In the genomic region with DNA sequence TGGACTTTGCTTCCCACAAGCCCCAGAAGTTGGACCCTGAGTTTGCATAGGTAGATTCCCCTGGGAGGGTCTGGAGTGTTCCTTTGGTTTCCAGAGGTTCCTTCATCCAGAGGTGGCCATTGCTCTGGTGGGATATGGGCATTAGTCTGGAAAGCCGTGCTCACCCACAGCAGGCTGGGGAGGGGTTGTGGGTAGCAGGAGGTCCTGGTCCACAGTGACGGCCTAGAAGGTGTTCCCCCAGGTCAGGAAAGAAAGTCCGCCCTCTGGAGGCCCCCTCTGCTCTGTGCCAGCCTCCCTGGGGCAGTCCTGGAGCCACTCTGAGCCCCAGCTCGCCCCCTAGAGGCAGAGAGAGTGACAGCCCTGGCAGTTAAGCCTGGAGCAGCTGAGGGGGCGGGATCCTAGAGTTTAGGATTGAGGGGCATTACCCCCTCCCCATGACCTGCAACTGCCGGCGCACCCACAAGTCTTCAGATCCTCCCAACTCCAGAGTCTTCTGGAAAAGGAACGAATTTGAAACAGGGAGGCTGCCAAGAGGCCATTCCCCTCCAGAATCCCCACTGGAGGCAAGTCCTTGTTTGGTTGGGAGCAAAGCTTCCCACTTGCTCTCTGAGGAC, we compare ENCODE assay signal across 1 cellular context.
TF ChIP-seq lines count a peak whose summit lies in the region.

No MANE protein-coding gene starts in this region.

TF ChIP-seq in K562, 482 proteins besides CTCF, POLR2A, EP300 and RAD21 (continued from another document and continues in another):
- TF ChIP-seq STAG1 (CRISPR knock-in tag; IDR thresholded peaks at IDR 0.05; ENCODE audit: borderline replicate concordance) = peak; percentile 69; the same call in 1 of the 2 replicates
- TF ChIP-seq, protein P1, sequence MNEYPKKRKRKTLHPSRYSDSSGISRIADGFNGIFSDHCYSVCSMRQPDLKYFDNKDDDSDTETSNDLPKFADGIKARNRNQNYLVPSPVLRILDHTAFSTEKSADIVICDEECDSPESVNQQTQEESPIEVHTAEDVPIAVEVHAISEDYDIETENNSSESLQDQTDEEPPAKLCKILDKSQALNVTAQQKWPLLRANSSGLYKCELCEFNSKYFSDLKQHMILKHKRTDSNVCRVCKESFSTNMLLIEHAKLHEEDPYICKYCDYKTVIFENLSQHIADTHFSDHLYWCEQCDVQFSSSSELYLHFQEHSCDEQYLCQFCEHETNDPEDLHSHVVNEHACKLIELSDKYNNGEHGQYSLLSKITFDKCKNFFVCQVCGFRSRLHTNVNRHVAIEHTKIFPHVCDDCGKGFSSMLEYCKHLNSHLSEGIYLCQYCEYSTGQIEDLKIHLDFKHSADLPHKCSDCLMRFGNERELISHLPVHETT (CRISPR knock-in tag; conservative IDR thresholded peaks at IDR 0.05 in 1 of 2, IDR thresholded peaks at IDR 0.05 in 1 of 2) = no peak
- TF ChIP-seq MEIS2 (IDR thresholded peaks at IDR 0.05; ENCODE audit: partially characterized antibody) = peak; percentile 49
- no peak for TF ChIP-seq EP400 (IDR thresholded peaks at IDR 0.05)
- no peak for TF ChIP-seq ELF2 (CRISPR knock-in tag; IDR thresholded peaks at IDR 0.05)
- no peak for TF ChIP-seq KAT8 (IDR thresholded peaks at IDR 0.05; ENCODE audit: low read depth)
- TF ChIP-seq ILK (tag; IDR thresholded peaks at IDR 0.05; ENCODE audit: borderline replicate concordance, low read depth) = no peak
- no peak for TF ChIP-seq ZNF408 (CRISPR knock-in tag; IDR thresholded peaks at IDR 0.05; ENCODE audit: low read depth)
- no peak for TF ChIP-seq ZNF311 (CRISPR knock-in tag; IDR thresholded peaks at IDR 0.05)
- TF ChIP-seq SMAD3 (CRISPR knock-in tag; conservative IDR thresholded peaks at IDR 0.05) = no peak
- TF ChIP-seq CTCFL (IDR thresholded peaks at IDR 0.05; ENCODE audit: borderline replicate concordance, insufficient read depth, low read depth, low read length, poor library complexity, severe bottlenecking) = peak; percentile 92
- TF ChIP-seq NEUROD1 (IDR thresholded peaks at IDR 0.05; ENCODE audit: borderline replicate concordance, low read depth, low read length, partially characterized antibody) = no peak
- no peak for TF ChIP-seq PHTF2 (CRISPR knock-in tag; IDR thresholded peaks at IDR 0.05)
- TF ChIP-seq ZNF707 (CRISPR knock-in tag; conservative IDR thresholded peaks at IDR 0.05) = no peak
- TF ChIP-seq ZBTB7A (IDR thresholded peaks at IDR 0.05; ENCODE audit: borderline replicate concordance, control insufficient read depth, low read depth, low read length) = peak; percentile 68; the same call in 1 of the 2 replicates
- TF ChIP-seq EGR1 (conservative IDR thresholded peaks at IDR 0.05) = peak; percentile 74
- no peak for TF ChIP-seq CEBPG (CRISPR knock-in tag; IDR thresholded peaks at IDR 0.05)
- TF ChIP-seq CEBPG (tag; conservative IDR thresholded peaks at IDR 0.05 in 1 of 2, IDR thresholded peaks at IDR 0.05 in 1 of 2) = no peak
- no peak for TF ChIP-seq TSC22D4 (tag; IDR thresholded peaks at IDR 0.05)
- no peak for TF ChIP-seq HNRNPLL (IDR thresholded peaks at IDR 0.05; ENCODE audit: low read depth, low read length, poor library complexity, severe bottlenecking)
- TF ChIP-seq GTF2E2 (tag; IDR thresholded peaks at IDR 0.05) = no peak
- no peak for TF ChIP-seq ZNF124 (CRISPR knock-in tag; IDR thresholded peaks at IDR 0.05)
- no peak for TF ChIP-seq KDM4B (IDR thresholded peaks at IDR 0.05; ENCODE audit: borderline replicate concordance in 2 of 2, low read depth in 1 of 2)
- no peak for TF ChIP-seq ZNF778 (CRISPR knock-in tag; IDR thresholded peaks at IDR 0.05)
- TF ChIP-seq, protein P2, sequence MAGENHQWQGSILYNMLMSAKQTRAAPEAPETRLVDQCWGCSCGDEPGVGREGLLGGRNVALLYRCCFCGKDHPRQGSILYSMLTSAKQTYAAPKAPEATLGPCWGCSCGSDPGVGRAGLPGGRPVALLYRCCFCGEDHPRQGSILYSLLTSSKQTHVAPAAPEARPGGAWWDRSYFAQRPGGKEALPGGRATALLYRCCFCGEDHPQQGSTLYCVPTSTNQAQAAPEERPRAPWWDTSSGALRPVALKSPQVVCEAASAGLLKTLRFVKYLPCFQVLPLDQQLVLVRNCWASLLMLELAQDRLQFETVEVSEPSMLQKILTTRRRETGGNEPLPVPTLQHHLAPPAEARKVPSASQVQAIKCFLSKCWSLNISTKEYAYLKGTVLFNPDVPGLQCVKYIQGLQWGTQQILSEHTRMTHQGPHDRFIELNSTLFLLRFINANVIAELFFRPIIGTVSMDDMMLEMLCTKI (IDR thresholded peaks at IDR 0.05; ENCODE audit: partially characterized antibody) = no peak
- no peak for TF ChIP-seq ZNF165 (CRISPR knock-in tag; IDR thresholded peaks at IDR 0.05; ENCODE audit: borderline replicate concordance)
- no peak for TF ChIP-seq TAF15 (IDR thresholded peaks at IDR 0.05; ENCODE audit: low read depth, low read length)
- no peak for TF ChIP-seq U2AF2 (optimal IDR thresholded peaks at IDR 0.05; ENCODE audit: low read depth, low read length)
- TF ChIP-seq CC2D1A (IDR thresholded peaks at IDR 0.05) = peak; percentile 40; the same call in 1 of the 2 replicates
- no peak for TF ChIP-seq SIN3B (IDR thresholded peaks at IDR 0.05; ENCODE audit: low read depth)
- TF ChIP-seq GABPA (tag; conservative IDR thresholded peaks at IDR 0.05; ENCODE audit: low read depth) = no peak
- TF ChIP-seq ZNF24 (IDR thresholded peaks at IDR 0.05) = no peak
- no peak for TF ChIP-seq NR3C1 (CRISPR knock-in tag; IDR thresholded peaks at IDR 0.05)
- TF ChIP-seq NFE2L1 (tag; IDR thresholded peaks at IDR 0.05; ENCODE audit: borderline replicate concordance, low read depth) = no peak
- peak; percentile 31; the same call in 1 of the 2 replicates for TF ChIP-seq SP1 (CRISPR knock-in tag; IDR thresholded peaks at IDR 0.05)
- TF ChIP-seq MEF2A (IDR thresholded peaks at IDR 0.05; ENCODE audit: control insufficient read depth, low read depth, low read length) = no peak
- no peak for TF ChIP-seq CHCHD3 (CRISPR knock-in tag; IDR thresholded peaks at IDR 0.05)
- no peak for TF ChIP-seq BCLAF1 (IDR thresholded peaks at IDR 0.05; ENCODE audit: borderline replicate concordance in 1 of 2, control insufficient read depth in 1 of 2, low read depth in 2 of 2, low read length in 1 of 2)
- TF ChIP-seq ZNF263 (CRISPR knock-in tag; IDR thresholded peaks at IDR 0.05; ENCODE audit: borderline replicate concordance) = no peak
- TF ChIP-seq SMARCA5 (IDR thresholded peaks at IDR 0.05) = no peak
- TF ChIP-seq BRD4 (IDR thresholded peaks at IDR 0.05) = no peak
- TF ChIP-seq RBM34 (IDR thresholded peaks at IDR 0.05; ENCODE audit: borderline replicate concordance, insufficient read depth, low read length) = no peak
- no peak for TF ChIP-seq ZNF274 (IDR thresholded peaks at IDR 0.05; ENCODE audit: borderline replicate concordance, low read depth, low read length)
- TF ChIP-seq GATA2 (CRISPR knock-in tag; IDR thresholded peaks at IDR 0.05) = no peak
- TF ChIP-seq MYC (IDR thresholded peaks at IDR 0.05; ENCODE audit: low read depth, low read length) = 0 out of 2 replicates have a peak, but pooled peaks have one; percentile 32
- no peak for TF ChIP-seq MYC (CRISPR knock-in tag; IDR thresholded peaks at IDR 0.05; ENCODE audit: borderline replicate concordance, low read depth)
- no peak for TF ChIP-seq PCBP2 (IDR thresholded peaks at IDR 0.05; ENCODE audit: low read depth, low read length, poor library complexity, severe bottlenecking)
- 0 out of 2 replicates have a peak, but pooled peaks have one; percentile 28 for TF ChIP-seq NBN (IDR thresholded peaks at IDR 0.05; ENCODE audit: low read depth)
- TF ChIP-seq, protein P3, sequence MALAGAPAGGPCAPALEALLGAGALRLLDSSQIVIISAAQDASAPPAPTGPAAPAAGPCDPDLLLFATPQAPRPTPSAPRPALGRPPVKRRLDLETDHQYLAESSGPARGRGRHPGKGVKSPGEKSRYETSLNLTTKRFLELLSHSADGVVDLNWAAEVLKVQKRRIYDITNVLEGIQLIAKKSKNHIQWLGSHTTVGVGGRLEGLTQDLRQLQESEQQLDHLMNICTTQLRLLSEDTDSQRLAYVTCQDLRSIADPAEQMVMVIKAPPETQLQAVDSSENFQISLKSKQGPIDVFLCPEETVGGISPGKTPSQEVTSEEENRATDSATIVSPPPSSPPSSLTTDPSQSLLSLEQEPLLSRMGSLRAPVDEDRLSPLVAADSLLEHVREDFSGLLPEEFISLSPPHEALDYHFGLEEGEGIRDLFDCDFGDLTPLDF (CRISPR knock-in tag; IDR thresholded peaks at IDR 0.05) = no peak
- no peak for TF ChIP-seq RFX1 (IDR thresholded peaks at IDR 0.05)
- TF ChIP-seq, protein P4, sequence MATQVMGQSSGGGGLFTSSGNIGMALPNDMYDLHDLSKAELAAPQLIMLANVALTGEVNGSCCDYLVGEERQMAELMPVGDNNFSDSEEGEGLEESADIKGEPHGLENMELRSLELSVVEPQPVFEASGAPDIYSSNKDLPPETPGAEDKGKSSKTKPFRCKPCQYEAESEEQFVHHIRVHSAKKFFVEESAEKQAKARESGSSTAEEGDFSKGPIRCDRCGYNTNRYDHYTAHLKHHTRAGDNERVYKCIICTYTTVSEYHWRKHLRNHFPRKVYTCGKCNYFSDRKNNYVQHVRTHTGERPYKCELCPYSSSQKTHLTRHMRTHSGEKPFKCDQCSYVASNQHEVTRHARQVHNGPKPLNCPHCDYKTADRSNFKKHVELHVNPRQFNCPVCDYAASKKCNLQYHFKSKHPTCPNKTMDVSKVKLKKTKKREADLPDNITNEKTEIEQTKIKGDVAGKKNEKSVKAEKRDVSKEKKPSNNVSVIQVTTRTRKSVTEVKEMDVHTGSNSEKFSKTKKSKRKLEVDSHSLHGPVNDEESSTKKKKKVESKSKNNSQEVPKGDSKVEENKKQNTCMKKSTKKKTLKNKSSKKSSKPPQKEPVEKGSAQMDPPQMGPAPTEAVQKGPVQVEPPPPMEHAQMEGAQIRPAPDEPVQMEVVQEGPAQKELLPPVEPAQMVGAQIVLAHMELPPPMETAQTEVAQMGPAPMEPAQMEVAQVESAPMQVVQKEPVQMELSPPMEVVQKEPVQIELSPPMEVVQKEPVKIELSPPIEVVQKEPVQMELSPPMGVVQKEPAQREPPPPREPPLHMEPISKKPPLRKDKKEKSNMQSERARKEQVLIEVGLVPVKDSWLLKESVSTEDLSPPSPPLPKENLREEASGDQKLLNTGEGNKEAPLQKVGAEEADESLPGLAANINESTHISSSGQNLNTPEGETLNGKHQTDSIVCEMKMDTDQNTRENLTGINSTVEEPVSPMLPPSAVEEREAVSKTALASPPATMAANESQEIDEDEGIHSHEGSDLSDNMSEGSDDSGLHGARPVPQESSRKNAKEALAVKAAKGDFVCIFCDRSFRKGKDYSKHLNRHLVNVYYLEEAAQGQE (CRISPR knock-in tag; IDR thresholded peaks at IDR 0.05; ENCODE audit: low read depth) = no peak
- TF ChIP-seq RB1 (IDR thresholded peaks at IDR 0.05; ENCODE audit: low read depth) = peak; percentile 62; the same call in 1 of the 2 replicates
- TF ChIP-seq MCM5 (IDR thresholded peaks at IDR 0.05; ENCODE audit: low read depth) = no peak
- TF ChIP-seq GTF2A2 (tag; IDR thresholded peaks at IDR 0.05) = no peak
